9 cellular contexts compared by ENCODE assay signal in the genomic region with DNA sequence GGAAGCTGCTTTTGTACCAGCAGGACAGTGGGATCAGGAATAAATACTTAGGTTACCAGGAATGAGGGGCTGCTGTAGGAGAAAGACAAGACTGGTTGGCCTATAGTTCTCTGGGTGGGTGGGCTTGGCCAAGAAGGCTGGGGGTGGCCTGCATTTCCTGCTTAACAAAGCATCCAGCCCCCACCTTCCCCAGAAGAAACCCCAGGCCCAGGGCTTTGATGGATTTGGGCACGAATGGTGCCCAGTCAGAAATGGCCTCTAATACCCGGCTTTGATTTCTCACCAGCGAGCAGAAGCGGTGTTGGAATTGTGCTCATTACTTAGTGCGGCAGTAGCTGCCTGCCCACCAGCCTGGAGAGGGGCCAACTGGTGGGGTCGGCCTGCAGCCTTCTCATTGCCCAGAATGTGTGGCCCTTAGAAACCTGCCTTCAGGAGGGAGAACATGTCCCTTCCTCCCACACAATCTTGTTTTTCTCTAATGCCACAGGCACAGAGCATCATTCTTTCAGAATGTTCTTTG. TPM values are rescaled to one million over a fixed set of nuclear protein-coding genes. Genes with fewer than 3 reads are reported as not detected.
DNase-seq lines count a peak whose midpoint lies in the region; ATAC-seq and TF ChIP-seq lines count a peak whose summit lies in the region.
"Had no signal": no experiment of that assay in that cellular context is flagged by ENCODE, and none has a peak within 500 bp of the region (broad histone marks: within the 10 kb centered on the region; RNA-seq: fewer than 3 reads in every experiment).

No MANE protein-coding gene starts in this region.

- H3K36me3 ChIP-seq in H7 (replicated peaks; ENCODE audit: control insufficient read depth, insufficient read depth, low read length) (no peaks in the 10 kb centered on the region), body of pancreas (replicated peaks in 1 of 2; ENCODE audit: insufficient read depth in 1 of 2, low read depth in 2 of 2) (no peaks in the 10 kb centered on the region), mesenchymal stem cell (ENCODE audit: control insufficient read depth in 1 of 2, insufficient read depth in 2 of 2, low read depth in 1 of 2, low read length in 2 of 2) (no peaks in the 10 kb centered on the region), smooth muscle cell (ENCODE audit: low read depth) (no peaks in the 10 kb centered on the region)

- no peak overlapping the region for H2AK5ac ChIP-seq in mesenchymal stem cell (ENCODE audit: low read length, severe bottlenecking)

- H3K27me3 ChIP-seq in H7 (ENCODE audit: control insufficient read depth, insufficient read depth, low read length) (peaks cover 42% of the 10 kb centered on the region), body of pancreas (no peaks in the 10 kb centered on the region), mesenchymal stem cell (ENCODE audit: control insufficient read depth in 1 of 2, insufficient read depth in 1 of 2, low read length in 2 of 2) (peaks cover 22 to 85% of the 10 kb centered on the region in 2 experiments), smooth muscle cell (ENCODE audit: low read depth) (no peaks in the 10 kb centered on the region)

- peaks cover 21% of the 10 kb centered on the region for H3F3A ChIP-seq in smooth muscle cell (ENCODE audit: low read depth)

- peak overlapping the region in 3 of 4 donors; percentile 65 to 87 (median 76) for H3K27ac ChIP-seq in body of pancreas
- no peak overlapping the region for H3K27ac ChIP-seq in mesenchymal stem cell (ENCODE audit: low read length, poor library complexity, severe bottlenecking)
- H3K27ac ChIP-seq in smooth muscle cell (ENCODE audit: low read depth): peak overlapping the region; percentile 91

- peak overlapping the region in 1 of 2 experiments; percentile 86 for H2BK12ac ChIP-seq in mesenchymal stem cell (ENCODE audit: low read length in 2 of 2)

- no peak overlapping the region for H2BK5ac ChIP-seq in mesenchymal stem cell (ENCODE audit: low read depth, low read length, poor library complexity, severe bottlenecking)

- peaks cover 72% of the 10 kb centered on the region for H4K20me1 ChIP-seq in smooth muscle cell (ENCODE audit: low read depth)

- no peak overlapping the region for H3K23ac ChIP-seq in mesenchymal stem cell (ENCODE audit: low read length in 2 of 2)

- H3K4me3 ChIP-seq in H7 (ENCODE audit: insufficient read depth, low read depth, low read length): no peak overlapping the region
- H3K4me3 ChIP-seq in body of pancreas: no peak overlapping the region
- H3K4me3 ChIP-seq in mesenchymal stem cell (ENCODE audit: insufficient read depth in 1 of 2, low read depth in 1 of 2, low read length in 2 of 2): peak overlapping the region in 1 of 2 experiments; percentile 87
- H3K4me3 ChIP-seq in smooth muscle cell: peak overlapping the region; percentile 95

- H2AFZ ChIP-seq in mesenchymal stem cell (ENCODE audit: low read depth, low read length) (no peak overlapping the region), smooth muscle cell (ENCODE audit: low read depth) (no peak overlapping the region)

- intact Hi-C loops in body of pancreas (cut with DNase I): no loop called here

- ATAC-seq in body of pancreas (no peak), GM21825 (IDR thresholded peaks at IDR 0.05; ENCODE audit: unreplicated experiment) (no peak), HG03571 (IDR thresholded peaks at IDR 0.05; ENCODE audit: unreplicated experiment) (no peak)

- peak overlapping the region in 1 of 2 experiments; percentile 54 for H3K18ac ChIP-seq in mesenchymal stem cell (ENCODE audit: low read depth in 1 of 2, low read length in 2 of 2)

- H3K79me2 ChIP-seq in smooth muscle cell (ENCODE audit: low read depth): peaks cover 80% of the 10 kb centered on the region

- TF ChIP-seq CTCF in body of pancreas (IDR thresholded peaks at IDR 0.05) (no peak), smooth muscle cell (IDR thresholded peaks at IDR 0.05; ENCODE audit: borderline replicate concordance, insufficient read depth, poor library complexity, severe bottlenecking) (no peak)

- peak overlapping the region; percentile 52 for H2BK120ac ChIP-seq in mesenchymal stem cell (ENCODE audit: low read depth, low read length)

- 75 to 81% methylated on average over 6 of the region's 6 CpGs for WGBS in body of pancreas, 2 donors
- 75% methylated on average over 6 of the region's 6 CpGs for WGBS in mesenchymal stem cell
- WGBS in smooth muscle cell (ENCODE audit: low lambda C conversion rate): 15% methylated on average over 6 of the region's 6 CpGs

- no peak overlapping the region for H3K14ac ChIP-seq in mesenchymal stem cell (ENCODE audit: low read length in 2 of 2)

- peaks cover 55% of the 10 kb centered on the region for H3K4me1 ChIP-seq in body of pancreas
- peaks cover 30% of the 10 kb centered on the region for H3K4me1 ChIP-seq in mesenchymal stem cell (ENCODE audit: control insufficient read depth, insufficient read depth, low read depth, low read length)
- H3K4me1 ChIP-seq in smooth muscle cell (ENCODE audit: low read depth): peaks cover 50% of the 10 kb centered on the region

- H3K79me1 ChIP-seq in mesenchymal stem cell (replicated peaks; ENCODE audit: low read length, poor library complexity, severe bottlenecking): no peaks in the 10 kb centered on the region

- no peaks in the 10 kb centered on the region for H3K9me3 ChIP-seq in body of pancreas
- H3K9me3 ChIP-seq in mesenchymal stem cell (ENCODE audit: control insufficient read depth, low read length): no peaks in the 10 kb centered on the region
- no peaks in the 10 kb centered on the region for H3K9me3 ChIP-seq in smooth muscle cell (replicated peaks; ENCODE audit: low read depth)

- H3K4me2 ChIP-seq in mesenchymal stem cell (ENCODE audit: low read length, poor library complexity, severe bottlenecking) (no peak overlapping the region), smooth muscle cell (peak overlapping the region; percentile 94)

- DNase-seq in H7 (peak; percentile 19), body of pancreas (no peak), mesenchymal stem cell (no peak), smooth muscle cell (lab: John Stamatoyannopoulos, UW; ENCODE audit: unreplicated experiment) (no peak), NCI-H2227 treated with DMSO at 0.1 percent for 48 hours (lab: John Stamatoyannopoulos, UW) (no peak)
- DNase-seq: SHP77; stimulated activated CD4-positive, alpha-beta T cell treated with anti-CD3 and anti-CD28 coated beads, Interleukin-4, amount 100 ng/mL, for 24 hours had no signal

- H3K9ac ChIP-seq in mesenchymal stem cell (ENCODE audit: low read length) (no peak overlapping the region), smooth muscle cell (ENCODE audit: low read depth) (peak overlapping the region; percentile 91)

- TF ChIP-seq POLR2A in body of pancreas (IDR thresholded peaks at IDR 0.05): no peak

- no peak overlapping the region for H4K8ac ChIP-seq in mesenchymal stem cell (ENCODE audit: low read length)

- H2BK15ac ChIP-seq in mesenchymal stem cell (ENCODE audit: low read depth, poor library complexity, severe bottlenecking): no peak overlapping the region

- no peak overlapping the region for H4K91ac ChIP-seq in mesenchymal stem cell (ENCODE audit: low read length)

- peak overlapping the region in 1 of 2 experiments; percentile 27 for H3K4ac ChIP-seq in mesenchymal stem cell (ENCODE audit: low read depth in 1 of 2, low read length in 2 of 2)

RNA-seq across cellular contexts. Expression of gene UNC5B, which starts 2.3 kb away (rescaled TPM):
- 34.7 and 40.2 TPM in 2 replicates for total RNA-seq in H7 (2014; rRNA removed; shearing (Covaris generic))
- 10 to 100 TPM; 10.4 to 11.2 TPM for total RNA-seq in body of pancreas
- 40.6 TPM for polyA plus RNA-seq in mesenchymal stem cell (2013, experiment 1 of 2)
- polyA plus RNA-seq in mesenchymal stem cell (2013, experiment 2 of 2): 38.6 TPM
- total RNA-seq in smooth muscle cell: 89.6 and 92.7 TPM in 2 replicates
- polyA plus RNA-seq in smooth muscle cell: 115 and 142 TPM in 2 replicates
